ENCODE assay signal across 1 cellular context in genomic region chr1:111551623-111552470, GRCh38.
TF ChIP-seq lines count a peak whose summit lies in the region.

No MANE protein-coding gene starts in this region.

TF ChIP-seq in GM23338, 12 proteins besides CTCF, POLR2A, EP300 and RAD21 (continued from another document):
- no peak for TF ChIP-seq ZNF114 (CRISPR knock-in tag; IDR thresholded peaks at IDR 0.05)
- no peak for TF ChIP-seq POLR2AphosphoS5 (IDR thresholded peaks at IDR 0.05; ENCODE audit: low read depth)
- TF ChIP-seq REST (IDR thresholded peaks at IDR 0.05; ENCODE audit: unreplicated experiment) = no peak
- TF ChIP-seq EZH2phosphoT487 (IDR thresholded peaks at IDR 0.05; ENCODE audit: unreplicated experiment) = no peak
- no peak for TF ChIP-seq STAT1 (IDR thresholded peaks at IDR 0.05; ENCODE audit: unreplicated experiment)
- TF ChIP-seq JUNB (IDR thresholded peaks at IDR 0.05; ENCODE audit: unreplicated experiment) = no peak
- no peak for TF ChIP-seq ZNF331 (CRISPR knock-in tag; IDR thresholded peaks at IDR 0.05; ENCODE audit: low read depth)
